1 cellular context compared by ENCODE assay signal in the genomic region with DNA sequence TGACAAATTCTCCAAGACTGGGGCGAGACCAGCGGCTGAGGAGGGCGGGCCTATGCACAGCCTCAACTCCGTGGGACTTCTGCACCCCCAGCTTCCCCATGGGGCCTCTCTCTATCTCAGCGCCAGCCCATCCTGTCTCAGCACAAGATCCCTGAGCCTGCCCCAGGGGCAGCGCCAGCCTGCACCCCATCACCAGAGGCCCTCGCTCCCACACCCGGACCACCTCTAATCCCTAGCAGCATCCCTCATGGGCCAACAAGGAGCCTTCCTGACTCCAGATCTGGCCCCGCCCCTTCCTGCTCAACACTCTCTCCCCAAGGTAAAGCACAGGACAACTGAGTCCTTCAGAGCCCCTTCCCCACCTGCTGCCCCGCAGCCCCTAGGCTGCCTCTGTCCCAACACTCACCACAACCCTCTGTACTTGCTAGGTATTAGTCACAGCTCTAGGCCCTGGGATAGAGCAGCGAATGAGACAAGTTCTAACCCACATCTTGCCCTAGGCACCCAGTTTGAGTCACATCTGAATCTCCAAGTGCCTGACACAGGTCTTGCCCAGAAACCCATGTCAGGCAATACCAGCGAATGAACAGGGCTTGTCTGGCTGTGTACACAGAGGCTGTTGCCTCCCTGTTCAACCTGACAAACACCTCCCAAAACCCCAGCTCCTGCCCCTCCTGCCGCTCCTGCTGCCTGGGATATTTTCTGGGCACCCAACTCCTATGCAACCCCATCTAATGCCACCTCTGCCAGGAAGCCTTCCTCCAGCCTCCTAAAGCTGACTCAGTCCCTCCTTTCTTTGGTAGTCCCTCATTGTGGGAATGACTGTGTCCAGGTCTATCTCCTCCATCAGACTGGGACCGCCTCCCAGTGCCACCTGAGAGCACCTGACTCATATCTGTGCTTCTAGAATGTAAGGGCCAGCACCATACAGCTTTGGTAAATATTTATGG.
TF ChIP-seq lines count a peak whose summit lies in the region.

No MANE protein-coding gene starts in this region.

TF ChIP-seq in GM12878, 131 proteins besides CTCF, POLR2A, EP300 and RAD21:
- TF ChIP-seq, protein P1, sequence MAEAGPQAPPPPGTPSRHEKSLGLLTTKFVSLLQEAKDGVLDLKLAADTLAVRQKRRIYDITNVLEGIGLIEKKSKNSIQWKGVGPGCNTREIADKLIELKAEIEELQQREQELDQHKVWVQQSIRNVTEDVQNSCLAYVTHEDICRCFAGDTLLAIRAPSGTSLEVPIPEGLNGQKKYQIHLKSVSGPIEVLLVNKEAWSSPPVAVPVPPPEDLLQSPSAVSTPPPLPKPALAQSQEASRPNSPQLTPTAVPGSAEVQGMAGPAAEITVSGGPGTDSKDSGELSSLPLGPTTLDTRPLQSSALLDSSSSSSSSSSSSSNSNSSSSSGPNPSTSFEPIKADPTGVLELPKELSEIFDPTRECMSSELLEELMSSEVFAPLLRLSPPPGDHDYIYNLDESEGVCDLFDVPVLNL (IDR thresholded peaks at IDR 0.05; ENCODE audit: low read depth, low read length) = no peak
- TF ChIP-seq SP1 (IDR thresholded peaks at IDR 0.05; ENCODE audit: low read depth, low read length) = no peak
- no peak for TF ChIP-seq ETV6 (conservative IDR thresholded peaks at IDR 0.05 in 1 of 2, IDR thresholded peaks at IDR 0.05 in 1 of 2; ENCODE audit: borderline replicate concordance in 1 of 2, low read depth in 1 of 2)
- no peak for TF ChIP-seq RBBP5 (conservative IDR thresholded peaks at IDR 0.05)
